Comparison of ENCODE assay signal across 9 cellular contexts in the genomic region with DNA sequence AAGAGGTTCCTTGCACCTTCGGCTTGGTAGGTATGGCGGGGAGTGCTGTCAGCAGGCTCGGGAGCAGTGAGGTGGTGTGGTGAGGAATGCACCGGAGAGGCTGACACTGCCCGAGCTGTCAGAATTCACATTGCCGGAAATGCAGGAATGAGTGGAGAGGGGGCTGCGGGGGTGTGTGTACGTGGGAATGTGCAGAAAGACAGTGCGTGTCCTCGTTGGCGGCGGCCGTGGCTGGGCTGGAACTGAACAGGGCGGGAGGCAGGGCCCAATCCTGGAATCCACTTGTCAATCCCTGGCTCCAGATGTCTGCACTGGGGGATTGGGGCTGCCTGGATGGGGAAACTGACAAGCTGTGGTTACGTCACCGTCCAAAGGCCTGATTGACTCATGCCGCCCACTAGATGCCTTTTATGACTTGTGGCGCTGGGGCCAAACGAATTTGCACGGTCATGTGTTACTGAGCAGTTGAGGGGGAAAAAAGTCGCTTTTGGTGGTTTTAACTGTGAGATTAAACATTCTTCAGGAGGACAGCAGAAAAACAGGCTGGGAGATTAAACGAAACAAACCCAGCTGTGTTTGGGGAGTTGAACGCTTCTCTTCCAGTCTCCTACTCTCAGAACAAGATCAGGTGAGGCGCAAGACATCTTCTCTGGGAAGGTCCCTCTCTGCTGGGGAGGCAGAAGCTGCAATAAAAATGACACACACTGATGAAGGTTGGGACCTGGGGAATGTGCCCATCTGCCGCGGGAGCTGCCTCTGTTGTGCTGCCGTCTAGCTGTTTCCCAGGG.
DNase-seq lines count a peak whose midpoint lies in the region; ATAC-seq lines count a peak whose summit lies in the region.
"Had no signal": no experiment of that assay in that cellular context is flagged by ENCODE, and none has a peak within 500 bp of the region (broad histone marks: within the 10 kb centered on the region; RNA-seq: fewer than 3 reads in every experiment).

No MANE protein-coding gene starts in this region.

- peak; percentile 17 for ATAC-seq in Right ventricle myocardium superior (ENCODE audit: poor library complexity)
- ATAC-seq in GM18498 (IDR thresholded peaks at IDR 0.05; ENCODE audit: unreplicated experiment) = no peak
- ATAC-seq: natural killer cell treated with Interleukin-12 subunit alpha and Interleukin-12 subunit beta and Interleukin-15 and Interleukin-18, amount 100 ng/mL, for 72 hours had no signal

- intact Hi-C loops in Right ventricle myocardium superior (cut with DNase I) = no loop called here

- DNase-seq in ELF-1 (ENCODE audit: low read depth, low spot score) (peak; percentile 80), RPMI7951 (ENCODE audit: low read depth) (peak; percentile 80), Right ventricle myocardium superior (peak; percentile 64), renal cortical epithelial cell (ENCODE audit: low read depth) (peak; percentile 94), DMS53 (lab: John Stamatoyannopoulos, UW) (no peak), NCI-H2029 treated with DMSO at 0.1 percent for 48 hours (lab: John Stamatoyannopoulos, UW) (no peak)
- no peak for DNase-seq in activated T-cell treated with anti-CD3 and anti-CD28 coated beads, Interleukin-2, amount 50 U/mL, for 1 hour

Comparison
In these comparisons a context has a peak if more than half of its experiments do, and no peak if none do; other contexts are left out.
1. DNase-seq: peak in ELF-1 (single experiment), RPMI7951 (single experiment), Right ventricle myocardium superior (single experiment) and renal cortical epithelial cell (single experiment); none in DMS53 (single experiment), activated T-cell treated with anti-CD3 and anti-CD28 coated beads, Interleukin-2, amount 50 U/mL, for 1 hour (single experiment) and NCI-H2029 treated with DMSO at 0.1 percent for 48 hours (single experiment).